Comparison of ENCODE assay signal across 23 cellular contexts in genomic region chr6:41177287-41177686, GRCh38. TPM values are rescaled to one million over a fixed set of nuclear protein-coding genes. Genes with fewer than 3 reads are reported as not detected.
DNase-seq lines count a peak whose midpoint lies in the region; ATAC-seq and TF ChIP-seq lines count a peak whose summit lies in the region.
"Had no signal": no experiment of that assay in that cellular context is flagged by ENCODE, and none has a peak within 500 bp of the region (broad histone marks: within the 10 kb centered on the region; RNA-seq: fewer than 3 reads in every experiment).

No MANE protein-coding gene starts in this region.

- no TSS peak for BruUV-seq in OCI-LY7 (replicated peaks; lab: Mats Ljungman, UMichigan)

- H3K9me3 ChIP-seq in HEK293 (ENCODE audit: control insufficient read depth, insufficient read depth, low read depth, low read length) (no peaks in the 10 kb centered on the region), OCI-LY7 (ENCODE audit: low read length) (no peaks in the 10 kb centered on the region), endodermal cell (ENCODE audit: control insufficient read depth, low read length) (no peaks in the 10 kb centered on the region)
- H3K9me3 ChIP-seq: BE2C had no signal

- H3K79me2 ChIP-seq in OCI-LY7 (ENCODE audit: insufficient read depth, low read depth, low read length) = no peaks in the 10 kb centered on the region

- no peaks in the 10 kb centered on the region for H3K27me3 Mint-ChIP-seq in endodermal cell (ENCODE audit: insufficient read depth)
- H3K27me3 Mint-ChIP-seq in activated CD8-positive, alpha-beta T cell treated with anti-CD3 and anti-CD28 coated beads, Interleukin-2, amount 10 ng/mL, durations not matched to agents 7 days and 5 days (ENCODE audit: low read depth) = peaks cover 22% of the 10 kb centered on the region

- no peaks in the 10 kb centered on the region for H4K20me1 ChIP-seq in OCI-LY7 (ENCODE audit: insufficient read depth, low read length)

- TF ChIP-seq CTCF in HEK293 (tag by site-specific recombination; IDR thresholded peaks at IDR 0.05) = no peak
- TF ChIP-seq CTCF in OCI-LY7 (conservative IDR thresholded peaks at IDR 0.05; ENCODE audit: low read length) = 0 out of 2 replicates have a peak, but pooled peaks have one; percentile 9
- no peak for TF ChIP-seq CTCF in endodermal cell (conservative IDR thresholded peaks at IDR 0.05)

- H3K4me1 ChIP-seq in HEK293 (ENCODE audit: control insufficient read depth, insufficient read depth, low read length) (no peaks in the 10 kb centered on the region), OCI-LY7 (ENCODE audit: insufficient read depth, low read length, poor library complexity, severe bottlenecking) (peaks cover 16% of the 10 kb centered on the region), endodermal cell (ENCODE audit: control insufficient read depth, insufficient read depth, low read length) (no peaks in the 10 kb centered on the region)
- H3K4me1 ChIP-seq: BE2C had no signal

- no peaks in the 10 kb centered on the region for H3K36me3 Mint-ChIP-seq in endodermal cell (ENCODE audit: low read depth)
- H3K36me3 Mint-ChIP-seq in activated CD8-positive, alpha-beta T cell treated with anti-CD3 and anti-CD28 coated beads, Interleukin-2, amount 10 ng/mL, durations not matched to agents 7 days and 5 days (ENCODE audit: low read depth) = no peaks in the 10 kb centered on the region
- H3K36me3 Mint-ChIP-seq: CD4-positive, CD25-positive, alpha-beta regulatory T cell; CD8-positive, alpha-beta memory T cell had no signal

- no peaks in the 10 kb centered on the region for H3K27me3 ChIP-seq in endodermal cell (ENCODE audit: control insufficient read depth, insufficient read depth, low read length, poor library complexity, severe bottlenecking)

- H3K27ac Mint-ChIP-seq in endodermal cell = no peak overlapping the region
- no peak overlapping the region for H3K27ac Mint-ChIP-seq in activated CD8-positive, alpha-beta T cell treated with anti-CD3 and anti-CD28 coated beads, Interleukin-2, amount 10 ng/mL, durations not matched to agents 7 days and 5 days
- H3K27ac Mint-ChIP-seq: CD4-positive, CD25-positive, alpha-beta regulatory T cell; HFFc6 had no signal

- POLR2A ChIA-PET in HEK293 (lab: Yijun Ruan, JAX) (no interaction called here), OCI-LY7 (lab: Charles Lee) (interaction anchor here (0.7 kb wide), 1 partner anchor 322 kb away, joined by 3 read pairs; no protein-coding TSS in a partner anchor)
- POLR2A ChIA-PET in activated CD8-positive, alpha-beta T cell treated with anti-CD3 and anti-CD28 coated beads, Interleukin-2, amount 10 ng/mL, durations not matched to agents 7 days and 5 days (lab: Charles Lee) = no interaction called here

- H3K36me3 ChIP-seq in HEK293 (ENCODE audit: control insufficient read depth in 2 of 2, insufficient read depth in 1 of 2, low read length in 2 of 2) = no peaks in the 10 kb centered on the region
- H3K36me3 ChIP-seq in OCI-LY7 (ENCODE audit: insufficient read depth, low read length) = no peaks in the 10 kb centered on the region
- H3K36me3 ChIP-seq in endodermal cell (ENCODE audit: control insufficient read depth, insufficient read depth, low read length) = no peaks in the 10 kb centered on the region
- H3K36me3 ChIP-seq: BE2C had no signal

- peaks cover 12% of the 10 kb centered on the region for H3K9me3 Mint-ChIP-seq in endodermal cell
- H3K9me3 Mint-ChIP-seq in activated CD8-positive, alpha-beta T cell treated with anti-CD3 and anti-CD28 coated beads, Interleukin-2, amount 10 ng/mL, durations not matched to agents 7 days and 5 days (ENCODE audit: insufficient read depth) = no peaks in the 10 kb centered on the region
- H3K9me3 Mint-ChIP-seq: CD4-positive, CD25-positive, alpha-beta regulatory T cell; CD8-positive, alpha-beta memory T cell; HFFc6 had no signal

- no peak overlapping the region for H2AFZ ChIP-seq in OCI-LY7 (ENCODE audit: low read length)

- H3K4me3 ChIP-seq in HEK293 (ENCODE audit: low read depth, low read length) = no peak overlapping the region
- no peak overlapping the region for H3K4me3 ChIP-seq in OCI-LY7 (ENCODE audit: low read depth, low read length, poor library complexity, severe bottlenecking)
- H3K4me3 ChIP-seq in endodermal cell (ENCODE audit: low read length) = no peak overlapping the region
- H3K4me3 ChIP-seq: GM12878 had no signal

- CTCF ChIA-PET in HEK293 (lab: Yijun Ruan, JAX) = interaction anchor here (1.6 kb wide), 1 partner anchor 8 kb away, joined by 5 read pairs; no protein-coding TSS in a partner anchor
- CTCF ChIA-PET in OCI-LY7 (lab: Charles Lee; ENCODE audit: unreplicated experiment) = no interaction called here
- CTCF ChIA-PET in activated CD8-positive, alpha-beta T cell treated with anti-CD3 and anti-CD28 coated beads, Interleukin-2, amount 10 ng/mL, durations not matched to agents 7 days and 5 days (lab: Charles Lee) = interaction anchor here (1.1 to 2.2 kb wide), 3 partner anchors 20 to 130 kb away, joined by 3 to 7 read pairs (median 3); no protein-coding TSS in a partner anchor

- H3K4me1 Mint-ChIP-seq in endodermal cell = peaks cover 16% of the 10 kb centered on the region
- peaks cover 10% of the 10 kb centered on the region for H3K4me1 Mint-ChIP-seq in activated CD8-positive, alpha-beta T cell treated with anti-CD3 and anti-CD28 coated beads, Interleukin-2, amount 10 ng/mL, durations not matched to agents 7 days and 5 days (ENCODE audit: low read depth)

- H3K4me3 Mint-ChIP-seq in endodermal cell = no peak overlapping the region
- H3K4me3 Mint-ChIP-seq in activated CD8-positive, alpha-beta T cell treated with anti-CD3 and anti-CD28 coated beads, Interleukin-2, amount 10 ng/mL, durations not matched to agents 7 days and 5 days = no peak overlapping the region
- H3K4me3 Mint-ChIP-seq: CD4-positive, CD25-positive, alpha-beta regulatory T cell; CD8-positive, alpha-beta memory T cell; HFFc6 had no signal

- ATAC-seq in GM18870 (IDR thresholded peaks at IDR 0.05; ENCODE audit: unreplicated experiment) = no peak
- ATAC-seq in activated CD8-positive, alpha-beta T cell treated with anti-CD3 and anti-CD28 coated beads, Interleukin-2, amount 10 ng/mL, durations not matched to agents 7 days and 5 days = no peak
- ATAC-seq: GM12878 had no signal

- no peaks in the 10 kb centered on the region for H3K9me2 ChIP-seq in OCI-LY7 (ENCODE audit: insufficient read depth, low read length)

- no peak overlapping the region for H3K27ac ChIP-seq in HEK293 (ENCODE audit: extremely low read depth, low read depth, low read length)
- H3K27ac ChIP-seq in OCI-LY7 (ENCODE audit: low read depth, low read length, poor library complexity, severe bottlenecking) = no peak overlapping the region
- H3K27ac ChIP-seq in endodermal cell (ENCODE audit: low read depth, low read length) = no peak overlapping the region
- H3K27ac ChIP-seq: HL-60 had no signal

- H3K9ac ChIP-seq in endodermal cell (ENCODE audit: extremely low read depth, low read length, poor library complexity, severe bottlenecking) = no peak overlapping the region

- no peak overlapping the region for H3K4me2 ChIP-seq in OCI-LY7 (ENCODE audit: low read length)

- WGBS in endodermal cell (ENCODE audit: insufficient coverage in 1 of 2, insufficient read length in 1 of 2), 2 experiments = 88% methylated on average over 3 of the region's 3 CpGs

- intact Hi-C loops in OCI-LY7 (cut with micrococcal nuclease; ENCODE audit: unreplicated experiment) = no loop called here

- DNase-seq in OCI-LY7 (ENCODE audit: low spot score) = peak; percentile 9
- DNase-seq in endodermal cell = peak; percentile 7
- no peak for DNase-seq in NCI-H1417 treated with DMSO at 0.1 percent for 48 hours (lab: John Stamatoyannopoulos, UW)
- DNase-seq in activated CD8-positive, alpha-beta T cell treated with anti-CD3 and anti-CD28 coated beads, Interleukin-2, amount 10 ng/mL, durations not matched to agents 7 days and 5 days = no peak
- DNase-seq: ACHN; BE2C; C1 segment of cervical spinal cord; CD4-positive, CD25-positive, alpha-beta regulatory T cell; CD8-positive, alpha-beta memory T cell; COR-L47; DMS 273 treated with DMSO at 0.1 percent for 48 hours; DMS53; DND-41; EL; HCEC 1CT; HFFc6; IMR-90 had no signal

TF ChIP-seq in HEK293, 187 proteins besides CTCF, POLR2A, EP300 and RAD21 (continues in another document):
- TF ChIP-seq ZNF366 (tag by site-specific recombination; conservative IDR thresholded peaks at IDR 0.05) = peak; percentile 16; the same call in 1 of the 2 replicates

RNA-seq across cellular contexts. Expression of gene TREM2, which starts 14.4 kb away (rescaled TPM):
- not detected in 2 replicates for total RNA-seq in OCI-LY7 (2014; rRNA removed; shearing (Covaris generic))
- total RNA-seq in OCI-LY7 (2022) (not detected in 2 replicates), endodermal cell (not detected)
- polyA plus RNA-seq in endodermal cell (2013, experiment 1 of 2) = not detected
- not detected for polyA plus RNA-seq in endodermal cell (2013, experiment 2 of 2)
- not detected for total RNA-seq in activated CD8-positive, alpha-beta T cell treated with anti-CD3 and anti-CD28 coated beads, Interleukin-2, amount 10 ng/mL, durations not matched to agents 7 days and 5 days
- total RNA-seq: CD4-positive, CD25-positive, alpha-beta regulatory T cell; G401; GM12878; HFFc6; IMR-90 had no signal
- polyA plus RNA-seq: CD4-positive, CD25-positive, alpha-beta regulatory T cell; CD8-positive, alpha-beta memory T cell; GM12878; IMR-90 had no signal

RNA-seq across cellular contexts. Expression of gene TREML1, which starts 23.1 kb away (rescaled TPM):
- total RNA-seq in OCI-LY7 (2014; rRNA removed; shearing (Covaris generic)) = not detected in 2 replicates
- total RNA-seq in OCI-LY7 (2022) = not detected in 2 replicates
- under 1 TPM; 0.31 to 0.53 TPM for total RNA-seq in endodermal cell
- polyA plus RNA-seq in endodermal cell (2013, experiment 1 of 2) = not detected
- not detected for polyA plus RNA-seq in endodermal cell (2013, experiment 2 of 2)
- total RNA-seq in activated CD8-positive, alpha-beta T cell treated with anti-CD3 and anti-CD28 coated beads, Interleukin-2, amount 10 ng/mL, durations not matched to agents 7 days and 5 days = not detected
- total RNA-seq: CD8-positive, alpha-beta memory T cell; G401; GM12878; HFFc6; HT1080; IMR-90 had no signal
- polyA plus RNA-seq: CD4-positive, CD25-positive, alpha-beta regulatory T cell; CD8-positive, alpha-beta memory T cell; IMR-90 had no signal

RNA-seq across cellular contexts. Expression of gene TREML2, which starts 23.7 kb away (rescaled TPM):
- 5.5 and 6.2 TPM in 2 replicates for total RNA-seq in OCI-LY7 (2014; rRNA removed; shearing (Covaris generic))
- total RNA-seq in OCI-LY7 (2022) (15.1 and 17.4 TPM in 2 replicates), endodermal cell (not detected)
- polyA plus RNA-seq in endodermal cell (2013, experiment 1 of 2) = not detected
- polyA plus RNA-seq in endodermal cell (2013, experiment 2 of 2) = not detected
- 10 to 100 TPM; 23.5 to 24.9 TPM for total RNA-seq in activated CD8-positive, alpha-beta T cell treated with anti-CD3 and anti-CD28 coated beads, Interleukin-2, amount 10 ng/mL, durations not matched to agents 7 days and 5 days
- total RNA-seq: G401, HFFc6, HT1080, IMR-90 had no signal
- polyA plus RNA-seq: IMR-90 had no signal

RNA-seq across cellular contexts. Expression of gene TREML4, which starts 50.9 kb away (rescaled TPM):
- not detected in 2 replicates for total RNA-seq in OCI-LY7 (2014; rRNA removed; shearing (Covaris generic))
- not detected in 2 replicates for total RNA-seq in OCI-LY7 (2022)
- not detected for total RNA-seq in endodermal cell
- polyA plus RNA-seq in endodermal cell (2013, experiment 1 of 2) = not detected
- polyA plus RNA-seq in endodermal cell (2013, experiment 2 of 2) = not detected
- not detected for total RNA-seq in activated CD8-positive, alpha-beta T cell treated with anti-CD3 and anti-CD28 coated beads, Interleukin-2, amount 10 ng/mL, durations not matched to agents 7 days and 5 days
- total RNA-seq: CD4-positive, CD25-positive, alpha-beta regulatory T cell; CD8-positive, alpha-beta memory T cell; G401; GM12878; HFFc6; HT1080; IMR-90 had no signal
- polyA plus RNA-seq: CD4-positive, CD25-positive, alpha-beta regulatory T cell; CD8-positive, alpha-beta memory T cell; GM12878; IMR-90 had no signal

Comparison
In these comparisons a context has a peak if more than half of its experiments do, and no peak if none do; other contexts are left out.
1. DNase-seq: peak in OCI-LY7 (single experiment) and endodermal cell (single experiment); none in NCI-H1417 treated with DMSO at 0.1 percent for 48 hours (single experiment) and activated CD8-positive, alpha-beta T cell treated with anti-CD3 and anti-CD28 coated beads, Interleukin-2, amount 10 ng/mL, durations not matched to agents 7 days and 5 days (single experiment).
2. RNA of gene TREML2, which starts 23.7 kb away (total RNA-seq): 23.5 to 24.9 TPM in activated CD8-positive, alpha-beta T cell treated with anti-CD3 and anti-CD28 coated beads, Interleukin-2, amount 10 ng/mL, durations not matched to agents 7 days and 5 days and 5.5 to 17.4 TPM in OCI-LY7; not detected in endodermal cell; every median in the first group is over 4 times any median in the second.